In genomic region chr6:40409716-40410397, GRCh38 we compare ENCODE assay signal across 21 cellular contexts.
A peak's percentile ranks its signal among the peaks of the same experiment; 100 is the strongest.
DNase-seq lines count a peak whose midpoint lies in the region; FAIRE-seq and TF ChIP-seq lines count a peak whose summit lies in the region.
"Had no signal": no experiment of that assay in that cellular context is flagged by ENCODE, and none has a peak within 500 bp of the region (broad histone marks: within the 10 kb centered on the region; RNA-seq: fewer than 3 reads in every experiment).

No MANE protein-coding gene starts in this region.

- H3K9me3 ChIP-seq in MG63, result no peaks in the 10 kb centered on the region
- H3K9me3 ChIP-seq: suprapubic skin had no signal

- TF ChIP-seq CTCF in bronchial epithelial cell (IDR thresholded peaks at IDR 0.05; ENCODE audit: insufficient read depth, low read length, severe bottlenecking), result no peak

- H3K4me3 ChIP-seq in MG63 (no peak overlapping the region), bronchial epithelial cell (ENCODE audit: low read depth, low read length) (no peak overlapping the region)
- H3K4me3 ChIP-seq: suprapubic skin had no signal

- in situ Hi-C loops in G401 (cut with HindIII; ENCODE audit: low sequenced_read_pairs), result no loop called here

- H3K27me3 ChIP-seq in MG63, result no peaks in the 10 kb centered on the region
- no peaks in the 10 kb centered on the region for H3K27me3 ChIP-seq in bronchial epithelial cell (ENCODE audit: control insufficient read depth, insufficient read depth, low read length)
- H3K27me3 ChIP-seq: suprapubic skin had no signal

- FAIRE-seq in bronchial epithelial cell (lab: Jason Lieb, UNC), result no peak
- FAIRE-seq: GM18507 had no signal

- peak; percentile 46 for DNase-seq in A172 (ENCODE audit: low spot score)
- DNase-seq in MG63, result peak; percentile 40
- DNase-seq in bronchial epithelial cell (ENCODE audit: low read depth), result peak; percentile 84
- DNase-seq in kidney tubule cell (ENCODE audit: low spot score), result peak; percentile 15
- no peak for DNase-seq in SHP77 (lab: John Stamatoyannopoulos, UW)
- DNase-seq in DMS53 (lab: John Stamatoyannopoulos, UW), result no peak
- no peak for DNase-seq in activated naive CD4-positive, alpha-beta T cell (lab: John Stamatoyannopoulos, UW)
- no peak for DNase-seq in G401 (ENCODE audit: low spot score)
- DNase-seq: activated CD4-positive, alpha-beta memory T cell treated with anti-CD3 and anti-CD28 coated beads for 36 hours; activated T-cell treated with anti-CD3 and anti-CD28 coated beads for 4 hours; CD8-positive, alpha-beta T cell; cortex of kidney; DND-41; foreskin fibroblast; HFFc6; KBM-7; kidney glomerular epithelial cell; NCI-H1092 treated with DMSO at 0.1 percent for 48 hours; PC-3 had no signal

- H3K36me3 ChIP-seq in MG63 (no peaks in the 10 kb centered on the region), bronchial epithelial cell (ENCODE audit: control insufficient read depth, insufficient read depth, low read length) (no peaks in the 10 kb centered on the region)
- H3K36me3 ChIP-seq: suprapubic skin had no signal

Comparison
In these comparisons a context has a peak if more than half of its experiments do, and no peak if none do; other contexts are left out.
1. DNase-seq: peak in A172 (single experiment), MG63 (single experiment), bronchial epithelial cell (single experiment) and kidney tubule cell (single experiment); none in SHP77 (0 of 2), DMS53 (single experiment), activated naive CD4-positive, alpha-beta T cell (0 of 4) and G401 (single experiment).